In genomic region chr6:165636015-165636414, GRCh38 we compare ENCODE assay signal across 1 cellular context.
TF ChIP-seq lines count a peak whose summit lies in the region.

No MANE protein-coding gene starts in this region.

TF ChIP-seq in A549, 52 proteins besides CTCF, POLR2A, EP300 and RAD21 (continued from another document):
- TF ChIP-seq BCL3 (IDR thresholded peaks at IDR 0.05) (no peak), ZFP36 (IDR thresholded peaks at IDR 0.05; ENCODE audit: borderline replicate concordance, partially characterized antibody) (no peak), BHLHE40 (IDR thresholded peaks at IDR 0.05; ENCODE audit: low read depth, low read length) (no peak), JUNB (IDR thresholded peaks at IDR 0.05) (no peak), KDM5A (IDR thresholded peaks at IDR 0.05) (no peak), USF2 (IDR thresholded peaks at IDR 0.05) (no peak), NR3C1 (IDR thresholded peaks at IDR 0.05) (no peak)
